In the genomic region with DNA sequence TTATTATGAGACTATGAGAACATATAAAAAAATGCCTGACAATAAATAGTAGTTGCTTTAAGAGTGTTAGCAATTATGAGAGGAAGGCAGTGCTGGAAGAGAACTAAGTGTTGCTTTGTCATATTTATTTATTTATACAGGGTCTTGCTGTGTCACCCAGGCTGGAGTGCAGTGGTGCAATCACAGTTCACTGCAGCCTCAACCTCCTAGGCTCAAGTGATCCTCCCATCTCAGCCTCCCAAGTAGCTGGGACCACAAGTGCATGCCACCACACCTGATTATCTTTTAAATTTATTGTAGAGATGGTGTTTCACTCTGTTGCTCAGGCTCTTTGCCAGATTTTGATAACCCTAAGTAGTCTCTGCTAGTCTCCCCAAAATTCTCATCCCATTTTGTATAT, we compare ENCODE assay signal across 7 cellular contexts. TPM values are rescaled to one million over a fixed set of nuclear protein-coding genes. Genes with fewer than 3 reads are reported as not detected.
DNase-seq lines count a peak whose midpoint lies in the region; ATAC-seq, FAIRE-seq and TF ChIP-seq lines count a peak whose summit lies in the region.
"Not testable (repeated sequence)": the region's sequence is repeated elsewhere in the genome, so short reads cannot be mapped to it uniquely, and the experiment has no call there.

No MANE protein-coding gene starts in this region.

- not testable (repeated sequence) for H3K36me3 ChIP-seq in GM23248 (ENCODE audit: low read depth); Loucy (ENCODE audit: insufficient read depth, low read length); HepG2 (replicated peaks in 1 of 2; ENCODE audit: control insufficient read depth in 1 of 2, insufficient read depth in 2 of 2, low read length in 2 of 2)
- peaks cover 40% of the 10 kb centered on the region for H3K36me3 ChIP-seq in endodermal cell (ENCODE audit: control insufficient read depth, insufficient read depth, low read length)

- TF ChIP-seq CTCF in CD4-positive, alpha-beta T cell (IDR thresholded peaks at IDR 0.05); Loucy (conservative IDR thresholded peaks at IDR 0.05; ENCODE audit: low read length); brain (conservative IDR thresholded peaks at IDR 0.05); endodermal cell (conservative IDR thresholded peaks at IDR 0.05); HepG2 (CRISPR knock-in tag; IDR thresholded peaks at IDR 0.05): not testable (repeated sequence)

- TF ChIP-seq EP300 in HepG2 (IDR thresholded peaks at IDR 0.05; ENCODE audit: low read depth in 2 of 2, low read length in 2 of 2); HepG2 (CRISPR knock-in tag; IDR thresholded peaks at IDR 0.05; ENCODE audit: borderline replicate concordance): not testable (repeated sequence)

- not testable (repeated sequence) for H3K4me2 ChIP-seq in GM23248 (ENCODE audit: unreplicated experiment); HepG2 (ENCODE audit: low read depth, low read length)
- H3K4me2 ChIP-seq in Loucy (ENCODE audit: low read depth, low read length, poor library complexity, severe bottlenecking): peak overlapping the region; percentile 95

- not testable (repeated sequence) for H4K20me1 ChIP-seq in GM23248 (ENCODE audit: insufficient read depth); Loucy (ENCODE audit: insufficient read depth, low read length, poor library complexity, severe bottlenecking); HepG2 (ENCODE audit: insufficient read depth, low read length)

- peaks cover 82% of the 10 kb centered on the region for H3K4me1 ChIP-seq in GM23248 (ENCODE audit: insufficient read depth)
- peaks cover 63% of the 10 kb centered on the region for H3K4me1 ChIP-seq in Loucy (ENCODE audit: insufficient read depth, low read length, poor library complexity, severe bottlenecking)
- H3K4me1 ChIP-seq in endodermal cell (ENCODE audit: control insufficient read depth, insufficient read depth, low read length): not testable (repeated sequence)
- H3K4me1 ChIP-seq in HepG2 (ENCODE audit: insufficient read depth, low read length): peaks cover 66% of the 10 kb centered on the region

- H3K27me3 ChIP-seq in CD4-positive, alpha-beta T cell (ENCODE audit: control insufficient read depth, insufficient read depth, low read length); GM23248 (replicated peaks; ENCODE audit: insufficient read depth); Loucy (ENCODE audit: insufficient read depth, low read length, poor library complexity, severe bottlenecking); endodermal cell (ENCODE audit: control insufficient read depth, insufficient read depth, low read length, poor library complexity, severe bottlenecking); HepG2 (ENCODE audit: control insufficient read depth in 1 of 2, insufficient read depth in 2 of 2, low read length in 2 of 2): not testable (repeated sequence)

- not testable (repeated sequence) for H3K27ac Mint-ChIP-seq in CD4-positive, alpha-beta T cell; brain; endodermal cell
- H3K27ac Mint-ChIP-seq in activated CD4-positive, alpha-beta memory T cell treated with anti-CD3 and anti-CD28 coated beads for 36 hours: peak overlapping the region; percentile 31

- CTCF ChIA-PET in CD4-positive, alpha-beta T cell (lab: Charles Lee); activated CD4-positive, alpha-beta memory T cell treated with anti-CD3 and anti-CD28 coated beads for 36 hours (lab: Charles Lee); HepG2 (lab: Yijun Ruan, JAX; ENCODE audit: low intra/inter-chr PET ratio, low total read pairs): not testable (repeated sequence)

- peaks cover 19% of the 10 kb centered on the region for H3K36me3 Mint-ChIP-seq in CD4-positive, alpha-beta T cell (ENCODE audit: low read depth)
- H3K36me3 Mint-ChIP-seq in activated CD4-positive, alpha-beta memory T cell treated with anti-CD3 and anti-CD28 coated beads for 36 hours: not testable (repeated sequence)
- H3K36me3 Mint-ChIP-seq in brain (peaks cover 36% of the 10 kb centered on the region), endodermal cell (ENCODE audit: low read depth) (peaks cover 12% of the 10 kb centered on the region)

- not testable (repeated sequence) for TF ChIP-seq POLR2A in HepG2 (IDR thresholded peaks at IDR 0.05; ENCODE audit: insufficient read depth in 1 of 2, low read depth in 2 of 2, low read length in 2 of 2)

- in situ Hi-C loops in GM23248 (cut with MboI); HepG2 (cut with HindIII; ENCODE audit: extremely low pct_ligation_motif_present, low pct_unique_long_range_greater_than_20kb): not testable (repeated sequence)

- H3K27me3 Mint-ChIP-seq in CD4-positive, alpha-beta T cell; activated CD4-positive, alpha-beta memory T cell treated with anti-CD3 and anti-CD28 coated beads for 36 hours; brain; endodermal cell (ENCODE audit: insufficient read depth): not testable (repeated sequence)

- H3K4me3 ChIP-seq in GM23248; Loucy (ENCODE audit: low read length, poor library complexity, severe bottlenecking); HepG2 (replicated peaks in 1 of 3; ENCODE audit: insufficient read depth in 1 of 3, low read depth in 2 of 3, low read length in 3 of 3): not testable (repeated sequence)
- peak overlapping the region; percentile 93 for H3K4me3 ChIP-seq in endodermal cell (ENCODE audit: low read length)

- ATAC-seq in CD4-positive, alpha-beta T cell (ENCODE audit: poor library complexity); HepG2: not testable (repeated sequence)

- not testable (repeated sequence) for H3K9me3 ChIP-seq in CD4-positive, alpha-beta T cell (ENCODE audit: control insufficient read depth, low read length); GM23248 (ENCODE audit: low read depth); Loucy (ENCODE audit: insufficient read depth, low read depth, low read length); endodermal cell (ENCODE audit: control insufficient read depth, low read length); HepG2 (ENCODE audit: low read length)

- H3K4me1 Mint-ChIP-seq in CD4-positive, alpha-beta T cell (ENCODE audit: low read depth): peaks cover 87% of the 10 kb centered on the region
- peaks cover 76% of the 10 kb centered on the region for H3K4me1 Mint-ChIP-seq in activated CD4-positive, alpha-beta memory T cell treated with anti-CD3 and anti-CD28 coated beads for 36 hours (ENCODE audit: low read depth)
- H3K4me1 Mint-ChIP-seq in brain (peaks cover 59% of the 10 kb centered on the region), endodermal cell (peaks cover 39% of the 10 kb centered on the region)

- peaks cover 63% of the 10 kb centered on the region for H3F3A ChIP-seq in GM23248 (ENCODE audit: insufficient read depth)
- H3F3A ChIP-seq in Loucy (ENCODE audit: low read depth): not testable (repeated sequence)

- not testable (repeated sequence) for DNase-seq in CD4-positive, alpha-beta T cell; GM23248; activated CD4-positive, alpha-beta memory T cell treated with anti-CD3 and anti-CD28 coated beads for 36 hours; endodermal cell; HepG2 (ENCODE audit: low spot score)

- H3K79me2 ChIP-seq in GM23248 (ENCODE audit: insufficient read depth) (peaks cover 90% of the 10 kb centered on the region), Loucy (ENCODE audit: insufficient read depth, low read length) (peaks cover 24% of the 10 kb centered on the region), HepG2 (ENCODE audit: insufficient read depth, low read length) (peaks cover 25% of the 10 kb centered on the region)

- BruUV-seq in HepG2 (replicated peaks; lab: Mats Ljungman, UMichigan): not testable (repeated sequence)

- not testable (repeated sequence) for H3K9me2 ChIP-seq in GM23248 (ENCODE audit: insufficient read depth); Loucy (replicated peaks; ENCODE audit: low read depth, low read length)

- H2AFZ ChIP-seq in GM23248; Loucy (ENCODE audit: low read length); HepG2 (ENCODE audit: low read length): not testable (repeated sequence)

- H3K4me3 Mint-ChIP-seq in CD4-positive, alpha-beta T cell: peak overlapping the region; percentile 13
- not testable (repeated sequence) for H3K4me3 Mint-ChIP-seq in activated CD4-positive, alpha-beta memory T cell treated with anti-CD3 and anti-CD28 coated beads for 36 hours; endodermal cell
- peak overlapping the region in 3 of 5 experiments; percentile 1 to 91 (median 20) for H3K4me3 Mint-ChIP-seq in brain

- H3K9ac ChIP-seq in GM23248; Loucy (ENCODE audit: low read depth, low read length, poor library complexity, severe bottlenecking); endodermal cell (ENCODE audit: extremely low read depth, low read length, poor library complexity, severe bottlenecking); HepG2 (ENCODE audit: insufficient read depth, low read depth, low read length): not testable (repeated sequence)

- intact Hi-C loops in CD4-positive, alpha-beta T cell (cut with DNase I, micrococcal nuclease); HepG2 (cut with micrococcal nuclease; ENCODE audit: unreplicated experiment): not testable (repeated sequence)
- intact Hi-C loops in activated CD4-positive, alpha-beta memory T cell treated with anti-CD3 and anti-CD28 coated beads for 36 hours (cut with micrococcal nuclease): loop anchor here (1.0 kb wide), 1 partner anchor 10 kb away; no protein-coding TSS in a partner anchor

- FAIRE-seq in HepG2 (lab: Jason Lieb, UNC): not testable (repeated sequence)

- not testable (repeated sequence) for H3K27ac ChIP-seq in CD4-positive, alpha-beta T cell (ENCODE audit: low read depth, low read length); endodermal cell (ENCODE audit: low read depth, low read length); HepG2 (ENCODE audit: extremely low read length, insufficient read depth, low read length)
- peak overlapping the region; percentile 88; the same call in 1 of the 2 replicates for H3K27ac ChIP-seq in GM23248

- not testable (repeated sequence) for TF ChIP-seq RAD21 in HepG2 (CRISPR knock-in tag; IDR thresholded peaks at IDR 0.05)

- H3K9me3 Mint-ChIP-seq in CD4-positive, alpha-beta T cell; activated CD4-positive, alpha-beta memory T cell treated with anti-CD3 and anti-CD28 coated beads for 36 hours; brain; endodermal cell: not testable (repeated sequence)

- POLR2A ChIA-PET in CD4-positive, alpha-beta T cell (lab: Charles Lee): interaction anchor here (1.0 kb wide), 1 partner anchor 17 kb away, joined by 3 read pairs; no protein-coding TSS in a partner anchor
- POLR2A ChIA-PET in activated CD4-positive, alpha-beta memory T cell treated with anti-CD3 and anti-CD28 coated beads for 36 hours (lab: Charles Lee); HepG2 (lab: Yijun Ruan, JAX): not testable (repeated sequence)

RNA-seq across cellular contexts. Expression of a gene that starts 3.7 kb away (rescaled TPM):
- 1 to 10 TPM; 4.4 to 5.8 TPM for total RNA-seq in CD4-positive, alpha-beta T cell
- 38.2 and 41.9 TPM in 2 replicates for total RNA-seq in GM23248 (2014; rRNA removed; shearing (Covaris generic))
- polyA plus RNA-seq in GM23248 (2016; fragmentation: Nextera tagmentation; extraction: Ambion mirVana): 34.5 and 37.0 TPM in 2 replicates
- 10 to 100 TPM; 13.3 to 14.3 TPM for total RNA-seq in activated CD4-positive, alpha-beta memory T cell treated with anti-CD3 and anti-CD28 coated beads for 36 hours
- polyA plus RNA-seq in brain (ENCODE audit: insufficient read depth, low read depth, low replicate concordance): 10.3 TPM
- total RNA-seq in endodermal cell: 10 to 100 TPM; 28.0 to 31.3 TPM
- polyA plus RNA-seq in endodermal cell (2013, experiment 1 of 2): 17.3 TPM
- polyA plus RNA-seq in endodermal cell (2013, experiment 2 of 2): 17.7 TPM
- 7.7 and 11.6 TPM in 2 replicates for total RNA-seq in HepG2 (2016; rRNA removed; fragmentation: Illumina TruSeq; extraction: Trizol)
- 1.0 and 1.9 TPM in 2 replicates for total RNA-seq in HepG2 (2016; cell fraction: cytosol; rRNA removed; fragmentation: Illumina TruSeq; extraction: Trizol; ENCODE audit: low read depth)
- total RNA-seq in HepG2 (2016; cell fraction: insoluble cytoplasmic fraction; rRNA removed; fragmentation: Illumina TruSeq; extraction: Trizol): 8.8 and 12.5 TPM in 2 replicates
- 3.9 and 4.2 TPM in 2 replicates for total RNA-seq in HepG2 (2016; cell fraction: membrane; rRNA removed; fragmentation: Illumina TruSeq; extraction: Trizol)
- total RNA-seq in HepG2 (2016; cell fraction: nucleus; rRNA removed; fragmentation: Illumina TruSeq; extraction: Trizol): 7.1 and 8.6 TPM in 2 replicates
- 6.5 and 6.9 TPM in 2 replicates for polyA plus RNA-seq in HepG2 (2011; rRNA removed)
- polyA plus RNA-seq in HepG2 (2011; cell fraction: cytosol; rRNA removed): 4.4 and 6.4 TPM in 2 replicates
- polyA plus RNA-seq in HepG2 (2011; cell fraction: nucleus; rRNA removed): 8.4 and 8.9 TPM in 2 replicates
- 4.1 and 5.1 TPM in 2 replicates for polyA plus RNA-seq in HepG2 (2012)
- 0.52 and 0.58 TPM in 2 replicates for polyA plus RNA-seq in HepG2 (2016; cell fraction: cytosol; fragmentation: Illumina TruSeq; extraction: Trizol; ENCODE audit: low read depth)
- polyA plus RNA-seq in HepG2 (2016; cell fraction: insoluble cytoplasmic fraction; fragmentation: Illumina TruSeq; extraction: Trizol; ENCODE audit: low read depth): 8.0 and 9.9 TPM in 2 replicates
- polyA plus RNA-seq in HepG2 (2016; cell fraction: membrane; fragmentation: Illumina TruSeq; extraction: Trizol; ENCODE audit: low read depth): 1.6 and 2.2 TPM in 2 replicates
- 6.8 and 7.6 TPM in 2 replicates for polyA plus RNA-seq in HepG2 (2016; cell fraction: nucleus; fragmentation: Illumina TruSeq; extraction: Trizol; ENCODE audit: insufficient read depth, low read depth)
- 45.6 and 65.4 TPM in 2 replicates for polyA minus RNA-seq in HepG2 (2011; rRNA and poly(A)+ RNA removed; ENCODE audit: low replicate concordance)
- polyA minus RNA-seq in HepG2 (2011; cell fraction: cytosol; rRNA and poly(A)+ RNA removed): 7.4 and 9.6 TPM in 2 replicates
- 24.2 and 30.6 TPM in 2 replicates for polyA minus RNA-seq in HepG2 (2011; cell fraction: nucleus; rRNA and poly(A)+ RNA removed)
